Comparison of ENCODE assay signal across 1 cellular context in the genomic region with DNA sequence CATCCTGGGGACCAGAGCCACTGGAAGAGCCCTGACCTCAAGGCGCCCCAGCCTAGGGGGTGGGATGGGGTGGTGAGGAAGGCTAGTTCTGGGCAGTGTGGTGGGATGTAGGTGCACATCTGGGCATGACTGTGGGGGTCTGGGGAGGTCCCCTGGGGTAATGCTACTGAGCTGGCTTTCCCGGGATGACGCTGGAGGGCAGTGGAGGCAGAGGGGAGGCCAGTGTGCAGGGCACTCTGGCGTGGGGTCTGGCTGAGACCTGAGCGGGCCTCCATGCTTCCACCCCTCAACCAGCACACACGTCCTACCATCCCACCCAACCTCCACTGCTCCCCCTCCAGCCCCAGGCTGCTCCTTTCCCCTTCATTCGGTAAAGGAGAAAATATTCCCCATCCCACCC.
TF ChIP-seq lines count a peak whose summit lies in the region.

No MANE protein-coding gene starts in this region.

TF ChIP-seq in H1, 55 proteins besides CTCF, POLR2A, EP300 and RAD21:
- no peak for TF ChIP-seq POU5F1 (IDR thresholded peaks at IDR 0.05; ENCODE audit: low read depth, low read length)
- TF ChIP-seq SP1 (IDR thresholded peaks at IDR 0.05; ENCODE audit: low read depth, low read length), result no peak
- no peak for TF ChIP-seq KDM5A (IDR thresholded peaks at IDR 0.05; ENCODE audit: low read length)
- no peak for TF ChIP-seq CTBP2 (IDR thresholded peaks at IDR 0.05; ENCODE audit: borderline replicate concordance, insufficient read depth, insufficient read length, low read length)
- TF ChIP-seq SRF (IDR thresholded peaks at IDR 0.05; ENCODE audit: low read depth, low read length), result no peak
- no peak for TF ChIP-seq CREB1 (IDR thresholded peaks at IDR 0.05)
- no peak for TF ChIP-seq SP4 (IDR thresholded peaks at IDR 0.05; ENCODE audit: low read length)
- no peak for TF ChIP-seq POLR2AphosphoS5 (IDR thresholded peaks at IDR 0.05; ENCODE audit: low read depth, low read length)
- TF ChIP-seq CBX5 (IDR thresholded peaks at IDR 0.05; ENCODE audit: low read depth, low read length), result no peak
- no peak for TF ChIP-seq PHF8 (conservative IDR thresholded peaks at IDR 0.05; ENCODE audit: low read depth, low read length)
- no peak for TF ChIP-seq CEBPB (IDR thresholded peaks at IDR 0.05; ENCODE audit: low read depth, low read length)
- TF ChIP-seq TBP (IDR thresholded peaks at IDR 0.05; ENCODE audit: low read depth, low read length), result no peak
- no peak for TF ChIP-seq YY1 (IDR thresholded peaks at IDR 0.05; ENCODE audit: low read depth, low read length)
- no peak for TF ChIP-seq SAP30 (IDR thresholded peaks at IDR 0.05; ENCODE audit: insufficient read depth, insufficient replicate concordance, low read length)
- no peak for TF ChIP-seq HDAC2 (IDR thresholded peaks at IDR 0.05; ENCODE audit: borderline replicate concordance in 1 of 2, low read depth in 2 of 2, low read length in 2 of 2)
- TF ChIP-seq TAF7 (optimal IDR thresholded peaks at IDR 0.05; ENCODE audit: borderline replicate concordance, low read depth, low read length), result no peak
- no peak for TF ChIP-seq CHD2 (IDR thresholded peaks at IDR 0.05; ENCODE audit: low read length)
- TF ChIP-seq RFX5 (IDR thresholded peaks at IDR 0.05; ENCODE audit: borderline replicate concordance, low read depth, low read length), result no peak
